ENCODE assay signal across 15 cellular contexts in genomic region chr2:202717598-202718310, GRCh38.
DNase-seq lines count a peak whose midpoint lies in the region; ATAC-seq, FAIRE-seq and TF ChIP-seq lines count a peak whose summit lies in the region.
"Had no signal": no experiment of that assay in that cellular context is flagged by ENCODE, and none has a peak within 500 bp of the region (broad histone marks: within the 10 kb centered on the region; RNA-seq: fewer than 3 reads in every experiment).

No MANE protein-coding gene starts in this region.

- no peak overlapping the region for H3K4me3 Mint-ChIP-seq in activated naive CD8-positive, alpha-beta T cell

- peaks cover 14% of the 10 kb centered on the region for H3K9me3 Mint-ChIP-seq in activated naive CD8-positive, alpha-beta T cell (ENCODE audit: low read depth)

- H3K9me3 ChIP-seq in HepG2 (ENCODE audit: low read length) (peaks cover 7% of the 10 kb centered on the region; the same call in 1 of the 2 replicates), hepatocyte (ENCODE audit: low read depth) (peaks cover 4% of the 10 kb centered on the region)

- H3K9me2 ChIP-seq in hepatocyte (replicated peaks; ENCODE audit: insufficient read depth) = no peaks in the 10 kb centered on the region

- H3K79me2 ChIP-seq in HepG2 (ENCODE audit: insufficient read depth, low read length) (peaks cover 56% of the 10 kb centered on the region), hepatocyte (peaks cover 57% of the 10 kb centered on the region)

- in situ Hi-C loops in HepG2 (cut with HindIII; ENCODE audit: extremely low pct_ligation_motif_present, low pct_unique_long_range_greater_than_20kb) = no loop called here

- H3K27me3 ChIP-seq in HepG2 (ENCODE audit: control insufficient read depth in 1 of 2, insufficient read depth in 2 of 2, low read length in 2 of 2) = no peaks in the 10 kb centered on the region
- H3K27me3 ChIP-seq in hepatocyte = no peaks in the 10 kb centered on the region
- H3K27me3 ChIP-seq: brain microvascular endothelial cell had no signal

- no TSS peak for BruUV-seq in HepG2 (replicated peaks; lab: Mats Ljungman, UMichigan)

- H3K27ac Mint-ChIP-seq in activated naive CD8-positive, alpha-beta T cell = peak overlapping the region; percentile 84

- H3K27ac ChIP-seq in HepG2 (ENCODE audit: extremely low read length, insufficient read depth, low read length) (no peak overlapping the region), hepatocyte (no peak overlapping the region)
- H3K27ac ChIP-seq: brain microvascular endothelial cell, thoracic aorta had no signal

- peak; percentile 14 for DNase-seq in stimulated activated CD4-positive, alpha-beta T cell treated with anti-CD3 and anti-CD28 coated beads, Interleukin-15, amount 100 ng/mL, for 24 hours
- DNase-seq in stimulated activated CD4-positive, alpha-beta T cell treated with anti-CD3 and anti-CD28 coated beads, Interleukin-2, amount 100 ng/mL, for 24 hours = no peak
- DNase-seq in HepG2 (ENCODE audit: low spot score) = no peak
- DNase-seq in hepatic stellate cell (ENCODE audit: low spot score) = no peak
- DNase-seq in erythroblast (lab: John Stamatoyannopoulos, UW) = no peak
- no peak for DNase-seq in hepatocyte (ENCODE audit: low spot score)
- DNase-seq: activated effector memory CD4-positive, alpha-beta T cell treated with anti-CD3 and anti-CD28 coated beads, Interleukin-2, amount 50 U/mL, for 16 hours; NCI-H1105 treated with DMSO at 0.1 percent for 48 hours; NK-92 treated with Interleukin-12 subunit alpha and Interleukin-12 subunit beta, amount 100 ng/mL, for 24 hours; retina; SHP77 treated with DMSO at 0.1 percent for 48 hours had no signal

- ATAC-seq in HepG2 (peak; percentile 55), GM18867 (IDR thresholded peaks at IDR 0.05; ENCODE audit: unreplicated experiment) (no peak)

- WGBS in HepG2 (ENCODE audit: low lambda C conversion rate) = 79% methylated on average over 3 of the region's 3 CpGs
- WGBS in hepatocyte (ENCODE audit: low lambda C conversion rate, missing lambda C conversion rate) = 97% methylated on average over 3 of the region's 3 CpGs

- H3K36me3 ChIP-seq in HepG2 (replicated peaks in 1 of 2; ENCODE audit: control insufficient read depth in 1 of 2, insufficient read depth in 2 of 2, low read length in 2 of 2) (no peaks in the 10 kb centered on the region), hepatocyte (replicated peaks; ENCODE audit: insufficient read depth, low read depth) (no peaks in the 10 kb centered on the region)
- H3K36me3 ChIP-seq: brain microvascular endothelial cell, thoracic aorta had no signal

- no peak overlapping the region for H2AFZ ChIP-seq in HepG2 (ENCODE audit: low read length)
- no peak overlapping the region for H2AFZ ChIP-seq in hepatocyte

- H3K4me1 ChIP-seq in HepG2 (ENCODE audit: insufficient read depth, low read length) = peaks cover 8% of the 10 kb centered on the region; the same call in 1 of the 2 replicates
- H3K4me1 ChIP-seq in hepatocyte (ENCODE audit: insufficient read depth) = peaks cover 4% of the 10 kb centered on the region

- peaks cover 16% of the 10 kb centered on the region for H3K36me3 Mint-ChIP-seq in activated naive CD8-positive, alpha-beta T cell

- H3K4me3 ChIP-seq in HepG2 (replicated peaks in 1 of 3; ENCODE audit: insufficient read depth in 1 of 3, low read depth in 2 of 3, low read length in 3 of 3) = no peak overlapping the region
- H3K4me3 ChIP-seq in hepatocyte = no peak overlapping the region
- H3K4me3 ChIP-seq: thoracic aorta had no signal

- FAIRE-seq in HepG2 (lab: Jason Lieb, UNC) = no peak

- no peak for TF ChIP-seq RAD21 in HepG2 (CRISPR knock-in tag; IDR thresholded peaks at IDR 0.05)

- intact Hi-C loops in HepG2 (cut with micrococcal nuclease; ENCODE audit: unreplicated experiment) = no loop called here

- H3K27me3 Mint-ChIP-seq in activated naive CD8-positive, alpha-beta T cell = no peaks in the 10 kb centered on the region

- no peak overlapping the region for H3K9ac ChIP-seq in HepG2 (ENCODE audit: insufficient read depth, low read depth, low read length)

- no peak overlapping the region for H3K4me2 ChIP-seq in HepG2 (ENCODE audit: low read depth, low read length)
- no peak overlapping the region for H3K4me2 ChIP-seq in hepatocyte

- peaks cover 9% of the 10 kb centered on the region; the same call in 1 of the 2 replicates for H4K20me1 ChIP-seq in HepG2 (ENCODE audit: insufficient read depth, low read length)
- H4K20me1 ChIP-seq in hepatocyte (ENCODE audit: insufficient read depth, poor library complexity, severe bottlenecking) = no peaks in the 10 kb centered on the region

- peaks cover 54% of the 10 kb centered on the region for H3K4me1 Mint-ChIP-seq in activated naive CD8-positive, alpha-beta T cell (ENCODE audit: low read depth)

- TF ChIP-seq CTCF in HepG2 (CRISPR knock-in tag; IDR thresholded peaks at IDR 0.05) (no peak), hepatocyte (IDR thresholded peaks at IDR 0.05; ENCODE audit: poor library complexity) (no peak)

- CTCF ChIA-PET in HepG2 (lab: Yijun Ruan, JAX; ENCODE audit: low intra/inter-chr PET ratio, low total read pairs) = no interaction called here

- TF ChIP-seq POLR2A in HepG2 (IDR thresholded peaks at IDR 0.05; ENCODE audit: insufficient read depth in 1 of 2, low read depth in 2 of 2, low read length in 2 of 2) (no peak), erythroblast (IDR thresholded peaks at IDR 0.05; ENCODE audit: low read length) (no peak)

- TF ChIP-seq EP300 in HepG2 (IDR thresholded peaks at IDR 0.05; ENCODE audit: low read depth in 2 of 2, low read length in 2 of 2) (no peak), HepG2 (CRISPR knock-in tag; IDR thresholded peaks at IDR 0.05; ENCODE audit: borderline replicate concordance) (no peak)

- POLR2A ChIA-PET in HepG2 (lab: Yijun Ruan, JAX) = no interaction called here

TF ChIP-seq in HepG2, 621 proteins besides CTCF, POLR2A, EP300 and RAD21:
- TF ChIP-seq MAX (IDR thresholded peaks at IDR 0.05) (no peak), ZNF317 (CRISPR knock-in tag; IDR thresholded peaks at IDR 0.05) (no peak), SMC3 (IDR thresholded peaks at IDR 0.05; ENCODE audit: low read length) (no peak), ZFX (CRISPR knock-in tag; IDR thresholded peaks at IDR 0.05; ENCODE audit: low read depth) (peak; percentile 16; the same call in 1 of the 2 replicates), ZNF432 (CRISPR knock-in tag; IDR thresholded peaks at IDR 0.05; ENCODE audit: borderline replicate concordance) (no peak), ZBTB20 (CRISPR knock-in tag; IDR thresholded peaks at IDR 0.05; ENCODE audit: borderline replicate concordance, low read depth) (no peak), ZBTB37 (CRISPR knock-in tag; IDR thresholded peaks at IDR 0.05) (no peak)
